In genomic region chr14:102911541-102911951, GRCh38 we compare ENCODE assay signal across 18 cellular contexts. TPM values are rescaled to one million over a fixed set of nuclear protein-coding genes. Genes with fewer than 3 reads are reported as not detected.
"Had no signal": no experiment of that assay in that cellular context is flagged by ENCODE, and none has a peak within 500 bp of the region (broad histone marks: within the 10 kb centered on the region; RNA-seq: fewer than 3 reads in every experiment).

No MANE protein-coding gene starts in this region.

- H3K27ac ChIP-seq: adrenal gland, psoas muscle had no signal

- ATAC-seq: activated CD8-positive, alpha-beta T cell treated with anti-CD3 and anti-CD28 coated beads, Interleukin-2, amount 10 ng/mL, durations not matched to agents 7 days and 5 days; effector memory CD8-positive, alpha-beta T cell; natural killer cell treated with Interleukin-12 subunit alpha and Interleukin-12 subunit beta and Interleukin-15 and Interleukin-18, amount 100 ng/mL, for 72 hours; psoas muscle; right cardiac atrium; stimulated activated naive B cell treated with anti-CD40 and anti-IgM and Interleukin-4, amounts not matched to agents 10 μg/mL and 1 μg/mL and 100 μg/mL, for 72 hours had no signal

- H3K4me3 Mint-ChIP-seq: activated CD4-positive, alpha-beta T cell treated with anti-CD3 and anti-CD28 coated beads, Interleukin-2, amount 10 ng/mL, durations not matched to agents 7 days and 5 days; activated CD8-positive, alpha-beta T cell treated with anti-CD3 and anti-CD28 coated beads, Interleukin-2, amount 10 ng/mL, durations not matched to agents 7 days and 5 days; activated naive CD4-positive, alpha-beta T cell treated with anti-CD3 and anti-CD28 coated beads, Interleukin-2, amount 50 U/mL, for 24 hours; activated T-cell treated with anti-CD3 and anti-CD28 coated beads, Interleukin-2, amount 50 U/mL, for 24 hours; effector memory CD8-positive, alpha-beta T cell; natural killer cell treated with Interleukin-12 subunit alpha and Interleukin-12 subunit beta and Interleukin-15 and Interleukin-18, amount 100 ng/mL, for 72 hours; stimulated activated naive B cell treated with anti-CD40 and anti-IgM and Interleukin-4, amounts not matched to agents 10 μg/mL and 1 μg/mL and 100 μg/mL, for 72 hours had no signal

- DNase-seq: activated CD4-positive, alpha-beta T cell treated with anti-CD3 and anti-CD28 coated beads, Interleukin-2, amount 10 ng/mL, durations not matched to agents 7 days and 5 days; activated CD4-positive, CD25-positive, alpha-beta regulatory T cell; activated CD8-positive, alpha-beta T cell treated with anti-CD3 and anti-CD28 coated beads, Interleukin-2, amount 10 ng/mL, durations not matched to agents 7 days and 5 days; activated T-cell treated with anti-CD3 and anti-CD28 coated beads, Interleukin-2, amount 50 U/mL, for 24 hours; adrenal gland; dermis blood vessel endothelial cell; effector memory CD8-positive, alpha-beta T cell; foreskin fibroblast; hippocampal formation; left cardiac atrium; occipital lobe; stimulated activated CD4-positive, alpha-beta T cell treated with anti-CD3 and anti-CD28 coated beads, Interleukin-4, amount 100 ng/mL, for 4 hours; stimulated activated naive B cell treated with anti-CD40 and anti-IgM and Interleukin-4, amounts not matched to agents 10 μg/mL and 1 μg/mL and 100 μg/mL, for 72 hours had no signal

- H3K9me3 Mint-ChIP-seq: activated CD4-positive, alpha-beta T cell treated with anti-CD3 and anti-CD28 coated beads, Interleukin-2, amount 10 ng/mL, durations not matched to agents 7 days and 5 days; activated naive CD4-positive, alpha-beta T cell treated with anti-CD3 and anti-CD28 coated beads, Interleukin-2, amount 50 U/mL, for 24 hours; activated T-cell treated with anti-CD3 and anti-CD28 coated beads, Interleukin-2, amount 50 U/mL, for 24 hours; effector memory CD8-positive, alpha-beta T cell; natural killer cell treated with Interleukin-12 subunit alpha and Interleukin-12 subunit beta and Interleukin-15 and Interleukin-18, amount 100 ng/mL, for 72 hours; stimulated activated naive B cell treated with anti-CD40 and anti-IgM and Interleukin-4, amounts not matched to agents 10 μg/mL and 1 μg/mL and 100 μg/mL, for 72 hours had no signal

- H3K9me3 ChIP-seq: adrenal gland, psoas muscle had no signal

- H3K4me3 ChIP-seq: adrenal gland, psoas muscle, smooth muscle cell had no signal

- H3K36me3 ChIP-seq: adrenal gland had no signal

- H3K27me3 ChIP-seq: adrenal gland had no signal

- H3K4me1 ChIP-seq: adrenal gland, psoas muscle had no signal

- H3K4me1 Mint-ChIP-seq: activated CD4-positive, alpha-beta T cell treated with anti-CD3 and anti-CD28 coated beads, Interleukin-2, amount 10 ng/mL, durations not matched to agents 7 days and 5 days; activated naive CD4-positive, alpha-beta T cell treated with anti-CD3 and anti-CD28 coated beads, Interleukin-2, amount 50 U/mL, for 24 hours had no signal

- H3K27ac Mint-ChIP-seq: activated CD4-positive, alpha-beta T cell treated with anti-CD3 and anti-CD28 coated beads, Interleukin-2, amount 10 ng/mL, durations not matched to agents 7 days and 5 days; activated CD8-positive, alpha-beta T cell treated with anti-CD3 and anti-CD28 coated beads, Interleukin-2, amount 10 ng/mL, durations not matched to agents 7 days and 5 days; activated naive CD4-positive, alpha-beta T cell treated with anti-CD3 and anti-CD28 coated beads, Interleukin-2, amount 50 U/mL, for 24 hours; effector memory CD8-positive, alpha-beta T cell; natural killer cell treated with Interleukin-12 subunit alpha and Interleukin-12 subunit beta and Interleukin-15 and Interleukin-18, amount 100 ng/mL, for 72 hours had no signal

- H3K27me3 Mint-ChIP-seq: activated CD4-positive, alpha-beta T cell treated with anti-CD3 and anti-CD28 coated beads, Interleukin-2, amount 10 ng/mL, durations not matched to agents 7 days and 5 days; activated naive CD4-positive, alpha-beta T cell treated with anti-CD3 and anti-CD28 coated beads, Interleukin-2, amount 50 U/mL, for 24 hours; activated T-cell treated with anti-CD3 and anti-CD28 coated beads, Interleukin-2, amount 50 U/mL, for 24 hours; effector memory CD8-positive, alpha-beta T cell; natural killer cell treated with Interleukin-12 subunit alpha and Interleukin-12 subunit beta and Interleukin-15 and Interleukin-18, amount 100 ng/mL, for 72 hours; stimulated activated naive B cell treated with anti-CD40 and anti-IgM and Interleukin-4, amounts not matched to agents 10 μg/mL and 1 μg/mL and 100 μg/mL, for 72 hours had no signal

- H3K4me2 ChIP-seq: smooth muscle cell had no signal

- H3K36me3 Mint-ChIP-seq: activated naive CD4-positive, alpha-beta T cell treated with anti-CD3 and anti-CD28 coated beads, Interleukin-2, amount 50 U/mL, for 24 hours; natural killer cell treated with Interleukin-12 subunit alpha and Interleukin-12 subunit beta and Interleukin-15 and Interleukin-18, amount 100 ng/mL, for 72 hours had no signal

RNA-seq across cellular contexts. Expression of gene AMN, which starts 10.9 kb away (rescaled TPM):
- total RNA-seq: dermis blood vessel endothelial cell, occipital lobe, psoas muscle had no signal
